In genomic region chr2:23828986-23829385, GRCh38 we compare ENCODE assay signal across 16 cellular contexts.
"Had no signal": no experiment of that assay in that cellular context is flagged by ENCODE, and none has a peak within 500 bp of the region (broad histone marks: within the 10 kb centered on the region; RNA-seq: fewer than 3 reads in every experiment).

No MANE protein-coding gene starts in this region.

- ATAC-seq: activated CD4-positive, alpha-beta T cell treated with anti-CD3 and anti-CD28 coated beads for 36 hours; activated naive CD8-positive, alpha-beta T cell treated with anti-CD3 and anti-CD28 coated beads, Interleukin-2, amount 50 U/mL, for 24 hours; left cardiac atrium; natural killer cell; psoas muscle; stimulated activated naive CD8-positive, alpha-beta T cell treated with anti-CD3 and anti-CD28 coated beads, Interleukin-15, Interleukin-2, amounts not matched to agents 100 U/mL and 50 U/mL, for 24 hours; upper lobe of right lung had no signal

- H3K27ac ChIP-seq: colonic mucosa, psoas muscle, suprapubic skin, upper lobe of right lung, WERI-Rb-1 had no signal

- H3K27ac Mint-ChIP-seq: activated CD4-positive, alpha-beta memory T cell treated with anti-CD3 and anti-CD28 coated beads, Interleukin-2, amount 10 ng/mL, durations not matched to agents 7 days and 5 days; activated CD4-positive, alpha-beta T cell treated with anti-CD3 and anti-CD28 coated beads for 36 hours; activated naive CD8-positive, alpha-beta T cell treated with anti-CD3 and anti-CD28 coated beads, Interleukin-2, amount 50 U/mL, for 24 hours had no signal

- H3K4me1 ChIP-seq: colonic mucosa, psoas muscle, upper lobe of right lung had no signal

- H3K4me3 ChIP-seq: colonic mucosa, psoas muscle, suprapubic skin, upper lobe of right lung had no signal

- H3K27me3 Mint-ChIP-seq: activated CD4-positive, alpha-beta memory T cell treated with anti-CD3 and anti-CD28 coated beads, Interleukin-2, amount 10 ng/mL, durations not matched to agents 7 days and 5 days; activated CD4-positive, alpha-beta T cell treated with anti-CD3 and anti-CD28 coated beads for 36 hours; activated naive CD8-positive, alpha-beta T cell treated with anti-CD3 and anti-CD28 coated beads, Interleukin-2, amount 50 U/mL, for 24 hours had no signal

- H3K36me3 Mint-ChIP-seq: natural killer cell had no signal

- H3K36me3 ChIP-seq: colonic mucosa, WERI-Rb-1 had no signal

- H3K9me3 ChIP-seq: colonic mucosa, psoas muscle, suprapubic skin, upper lobe of right lung had no signal

- H3K9me3 Mint-ChIP-seq: activated CD4-positive, alpha-beta memory T cell treated with anti-CD3 and anti-CD28 coated beads, Interleukin-2, amount 10 ng/mL, durations not matched to agents 7 days and 5 days; activated naive CD8-positive, alpha-beta T cell treated with anti-CD3 and anti-CD28 coated beads, Interleukin-2, amount 50 U/mL, for 24 hours; natural killer cell had no signal

- H3K4me3 Mint-ChIP-seq: activated CD4-positive, alpha-beta memory T cell treated with anti-CD3 and anti-CD28 coated beads, Interleukin-2, amount 10 ng/mL, durations not matched to agents 7 days and 5 days; activated CD4-positive, alpha-beta T cell treated with anti-CD3 and anti-CD28 coated beads for 36 hours; activated naive CD8-positive, alpha-beta T cell treated with anti-CD3 and anti-CD28 coated beads, Interleukin-2, amount 50 U/mL, for 24 hours; natural killer cell had no signal

- H3K4me1 Mint-ChIP-seq: activated CD4-positive, alpha-beta memory T cell treated with anti-CD3 and anti-CD28 coated beads, Interleukin-2, amount 10 ng/mL, durations not matched to agents 7 days and 5 days; natural killer cell had no signal

- H3K27me3 ChIP-seq: colonic mucosa, suprapubic skin, upper lobe of right lung had no signal

- DNase-seq: activated CD4-positive, alpha-beta memory T cell treated with anti-CD3 and anti-CD28 coated beads, Interleukin-2, amount 10 ng/mL, durations not matched to agents 7 days and 5 days; activated CD4-positive, alpha-beta T cell treated with anti-CD3 and anti-CD28 coated beads for 36 hours; activated CD8-positive, alpha-beta memory T cell treated with anti-CD3 and anti-CD28 coated beads, Interleukin-2, amount 50 U/mL, for 48 hours; activated naive CD8-positive, alpha-beta T cell treated with anti-CD3 and anti-CD28 coated beads, Interleukin-2, amount 50 U/mL, for 24 hours; colonic mucosa; hypothalamus; left cardiac atrium; natural killer cell; psoas muscle; stimulated activated CD4-positive, alpha-beta T cell treated with anti-CD3 and anti-CD28 coated beads, Interleukin-2, amount 100 ng/mL, for 48 hours; stimulated activated CD8-positive, alpha-beta memory T cell treated with anti-CD3 and anti-CD28 coated beads, Interleukin-4, amount 100 ng/mL, for 48 hours; stimulated activated naive CD8-positive, alpha-beta T cell treated with anti-CD3 and anti-CD28 coated beads, Interleukin-15, Interleukin-2, amounts not matched to agents 100 U/mL and 50 U/mL, for 24 hours; T-helper 1 cell; upper lobe of right lung; WERI-Rb-1 had no signal
